In the genomic region with DNA sequence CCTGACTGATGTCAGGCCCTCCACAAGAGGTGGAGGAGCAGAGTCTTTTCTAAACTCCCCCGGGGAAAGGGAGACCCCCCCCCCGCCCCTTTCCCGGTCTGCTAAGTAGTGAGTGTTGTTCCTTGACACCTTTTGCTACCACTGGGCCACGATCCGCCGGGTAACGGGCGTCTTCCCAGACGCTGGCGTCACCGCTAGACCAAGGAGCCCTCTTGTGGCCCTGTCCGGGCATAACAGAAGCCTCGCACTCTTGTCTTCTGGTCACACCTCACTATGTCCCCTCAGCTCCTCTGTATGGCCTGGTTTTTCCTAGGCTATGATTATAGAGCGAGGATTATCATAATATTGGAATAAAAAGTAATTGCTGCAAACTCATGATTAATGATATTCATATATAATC, we compare ENCODE assay signal across 8 cellular contexts. TPM values are rescaled to one million over a fixed set of nuclear protein-coding genes. Genes with fewer than 3 reads are reported as not detected.
DNase-seq lines count a peak whose midpoint lies in the region; ATAC-seq and TF ChIP-seq lines count a peak whose summit lies in the region.
"Not testable (repeated sequence)": the region's sequence is repeated elsewhere in the genome, so short reads cannot be mapped to it uniquely, and the experiment has no call there.

No MANE protein-coding gene starts in this region.

- not testable (repeated sequence) for ATAC-seq in heart right ventricle; stimulated activated effector memory CD8-positive, alpha-beta T cell treated with anti-CD3 and anti-CD28 coated beads, Interleukin-12 subunit alpha, Interleukin-12 subunit beta, amount 100 ng/mL, for 72 hours

- H3K36me3 Mint-ChIP-seq in activated CD4-positive, alpha-beta memory T cell treated with anti-CD3 and anti-CD28 coated beads for 36 hours: peaks cover 71% of the 10 kb centered on the region
- H3K36me3 Mint-ChIP-seq in neural progenitor cell: not testable (repeated sequence)
- peaks cover 54% of the 10 kb centered on the region for H3K36me3 Mint-ChIP-seq in stimulated activated effector memory CD8-positive, alpha-beta T cell treated with anti-CD3 and anti-CD28 coated beads, Interleukin-12 subunit alpha, Interleukin-12 subunit beta, amount 100 ng/mL, for 72 hours

- H3K9me3 Mint-ChIP-seq in activated CD4-positive, alpha-beta memory T cell treated with anti-CD3 and anti-CD28 coated beads for 36 hours; neural progenitor cell; stimulated activated effector memory CD8-positive, alpha-beta T cell treated with anti-CD3 and anti-CD28 coated beads, Interleukin-12 subunit alpha, Interleukin-12 subunit beta, amount 100 ng/mL, for 72 hours: not testable (repeated sequence)

- H4K20me1 ChIP-seq in neural progenitor cell (ENCODE audit: low read depth): peaks cover 20% of the 10 kb centered on the region

- 6 to 7% methylated on average over 14 of the region's 14 CpGs for WGBS in heart right ventricle, 2 donors

- H3K4me3 Mint-ChIP-seq in activated CD4-positive, alpha-beta memory T cell treated with anti-CD3 and anti-CD28 coated beads for 36 hours: peak overlapping the region; percentile 88
- peak overlapping the region; percentile 48 for H3K4me3 Mint-ChIP-seq in neural progenitor cell
- H3K4me3 Mint-ChIP-seq in stimulated activated effector memory CD8-positive, alpha-beta T cell treated with anti-CD3 and anti-CD28 coated beads, Interleukin-12 subunit alpha, Interleukin-12 subunit beta, amount 100 ng/mL, for 72 hours: peak overlapping the region; percentile 26

- not testable (repeated sequence) for H3K27me3 Mint-ChIP-seq in activated CD4-positive, alpha-beta memory T cell treated with anti-CD3 and anti-CD28 coated beads for 36 hours; neural progenitor cell (ENCODE audit: insufficient read depth, low read depth)

- peaks cover 13% of the 10 kb centered on the region for H3K79me2 ChIP-seq in neural progenitor cell (ENCODE audit: low read depth)

- not testable (repeated sequence) for H3K27ac ChIP-seq in Peyer's patch, brain microvascular endothelial cell, neural progenitor cell
- peak overlapping the region in 3 of 10 donors; percentile 39 to 60 (median 47) for H3K27ac ChIP-seq in heart right ventricle

- H2AFZ ChIP-seq in neural progenitor cell (replicated peaks): not testable (repeated sequence)

- H3K27me3 ChIP-seq in Peyer's patch; brain microvascular endothelial cell (replicated peaks); heart right ventricle; neural progenitor cell: not testable (repeated sequence)

- intact Hi-C loops in activated CD4-positive, alpha-beta memory T cell treated with anti-CD3 and anti-CD28 coated beads for 36 hours (cut with micrococcal nuclease): loop anchor here (5.0 kb wide), 1 partner anchor 153 kb away; no protein-coding TSS in a partner anchor
- intact Hi-C loops in heart right ventricle (cut with DNase I): not testable (repeated sequence)

- H3K4me2 ChIP-seq in neural progenitor cell: not testable (repeated sequence)

- peak overlapping the region in 2 of 4 donors; percentile 23 to 31 for H3K4me3 ChIP-seq in Peyer's patch
- not testable (repeated sequence) for H3K4me3 ChIP-seq in brain microvascular endothelial cell (ENCODE audit: low read depth, low read length); neural progenitor cell
- H3K4me3 ChIP-seq in heart right ventricle: peak overlapping the region in 2 of 10 donors; percentile 17 to 31

- H3K36me3 ChIP-seq in Peyer's patch (peaks cover 0 to 25% (median 0%) of the 10 kb centered on the region in 3 donors), heart right ventricle (peaks cover 0 to 51% (median 8%) of the 10 kb centered on the region in 9 donors)
- H3K36me3 ChIP-seq in brain microvascular endothelial cell (replicated peaks); neural progenitor cell: not testable (repeated sequence)

- TF ChIP-seq CTCF in Peyer's patch (IDR thresholded peaks at IDR 0.05) (peak; percentile 33 to 76 (median 64)), brain microvascular endothelial cell (IDR thresholded peaks at IDR 0.05; ENCODE audit: low read depth, low read length, missing control alignments) (peak; percentile 75), heart right ventricle (IDR thresholded peaks at IDR 0.05) (peak; percentile 35 to 75 (median 65)), neural progenitor cell (IDR thresholded peaks at IDR 0.05) (peak; percentile 67)

- in situ Hi-C loops in brain microvascular endothelial cell (cut with HindIII; ENCODE audit: low pct_ligation_motif_present, low sequenced_read_pairs): not testable (repeated sequence)

- POLR2A ChIA-PET in activated CD4-positive, alpha-beta memory T cell treated with anti-CD3 and anti-CD28 coated beads for 36 hours (lab: Charles Lee): interaction anchor here (1.5 kb wide), 1 partner anchor 12 kb away, joined by 3 read pairs; a partner anchor contains a TSS

- peak in 8 of 14 donors; percentile 5 to 42 (median 28) for DNase-seq in C1 segment of cervical spinal cord (lab: John Stamatoyannopoulos, UW)
- peak; percentile 57 for DNase-seq in HT-29 (ENCODE audit: low spot score)
- peak; percentile 66 to 88 (median 75) for DNase-seq in Peyer's patch
- peak; percentile 86 for DNase-seq in activated CD4-positive, alpha-beta memory T cell treated with anti-CD3 and anti-CD28 coated beads for 36 hours
- DNase-seq in brain microvascular endothelial cell: peak; percentile 63
- DNase-seq in heart right ventricle: peak; percentile 67 to 71
- DNase-seq in neural progenitor cell (ENCODE audit: low spot score): peak; percentile 69
- DNase-seq in stimulated activated effector memory CD8-positive, alpha-beta T cell treated with anti-CD3 and anti-CD28 coated beads, Interleukin-12 subunit alpha, Interleukin-12 subunit beta, amount 100 ng/mL, for 72 hours (ENCODE audit: low spot score in 2 of 2): peak; percentile 36 to 81

- peak overlapping the region; percentile 79 for H3K27ac Mint-ChIP-seq in activated CD4-positive, alpha-beta memory T cell treated with anti-CD3 and anti-CD28 coated beads for 36 hours
- H3K27ac Mint-ChIP-seq in neural progenitor cell: not testable (repeated sequence)
- peak overlapping the region; percentile 34 for H3K27ac Mint-ChIP-seq in stimulated activated effector memory CD8-positive, alpha-beta T cell treated with anti-CD3 and anti-CD28 coated beads, Interleukin-12 subunit alpha, Interleukin-12 subunit beta, amount 100 ng/mL, for 72 hours

- not testable (repeated sequence) for H3K9ac ChIP-seq in neural progenitor cell

- H3F3A ChIP-seq in neural progenitor cell (ENCODE audit: low read depth): peaks cover 18% of the 10 kb centered on the region

- not testable (repeated sequence) for H3K9me3 ChIP-seq in Peyer's patch; heart right ventricle; neural progenitor cell (ENCODE audit: low read depth)

- CTCF ChIA-PET in activated CD4-positive, alpha-beta memory T cell treated with anti-CD3 and anti-CD28 coated beads for 36 hours (lab: Charles Lee): interaction anchor here (1.6 kb wide), 1 partner anchor 12 kb away, joined by 3 read pairs; a partner anchor contains a TSS

- not testable (repeated sequence) for TF ChIP-seq POLR2A in Peyer's patch (IDR thresholded peaks at IDR 0.05)

- H3K4me1 Mint-ChIP-seq in activated CD4-positive, alpha-beta memory T cell treated with anti-CD3 and anti-CD28 coated beads for 36 hours (ENCODE audit: low read depth): peaks cover 63% of the 10 kb centered on the region
- peaks cover 18% of the 10 kb centered on the region for H3K4me1 Mint-ChIP-seq in neural progenitor cell
- peaks cover 25% of the 10 kb centered on the region for H3K4me1 Mint-ChIP-seq in stimulated activated effector memory CD8-positive, alpha-beta T cell treated with anti-CD3 and anti-CD28 coated beads, Interleukin-12 subunit alpha, Interleukin-12 subunit beta, amount 100 ng/mL, for 72 hours

- H3K4me1 ChIP-seq in Peyer's patch (peaks cover 4 to 42% (median 9%) of the 10 kb centered on the region in 4 donors), heart right ventricle (peaks cover 6 to 40% (median 33%) of the 10 kb centered on the region in 9 donors)
- not testable (repeated sequence) for H3K4me1 ChIP-seq in neural progenitor cell

RNA-seq across cellular contexts. Expression of a gene that starts 12.3 kb away (rescaled TPM):
- 73.1 and 104 TPM in 2 replicates for total RNA-seq in HT-29 (2014; rRNA removed; shearing (Covaris generic))
- total RNA-seq in Peyer's patch: 10 to 100 TPM; 23.1 to 85.6 (median 56.4) TPM
- 10 to 100 TPM; 61.8 to 62.7 TPM for total RNA-seq in activated CD4-positive, alpha-beta memory T cell treated with anti-CD3 and anti-CD28 coated beads for 36 hours
- total RNA-seq in heart right ventricle: 10 to 100 TPM in 6 of 10 donors, 1 to 10 TPM in 4; 8.5 to 22.4 (median 11.7) TPM
- 10 to 100 TPM in 1 of 2 donors, 1 to 10 TPM in 1; 8.7 to 11.7 TPM for polyA plus RNA-seq in heart right ventricle
- 21.6 and 34.5 TPM in 2 replicates for total RNA-seq in neural progenitor cell (ENCODE audit: low replicate concordance)

RNA-seq across cellular contexts. Expression of a gene that starts 50.0 kb away (rescaled TPM):
- total RNA-seq in HT-29 (2014; rRNA removed; shearing (Covaris generic)): 0.23 and 2.6 TPM in 2 replicates
- 1 to 10 TPM in 2 of 4 donors, not detected in 2; 1.2 TPM for total RNA-seq in Peyer's patch
- total RNA-seq in activated CD4-positive, alpha-beta memory T cell treated with anti-CD3 and anti-CD28 coated beads for 36 hours: 1 to 10 TPM; 1.6 to 2.4 TPM
- total RNA-seq in heart right ventricle: under 1 TPM in 9 of 10 donors, not detected in 1; 0.11 to 0.75 (median 0.40) TPM
- under 1 TPM; 0.46 to 0.66 TPM for polyA plus RNA-seq in heart right ventricle
- total RNA-seq in neural progenitor cell (ENCODE audit: low replicate concordance): 1.8 and 5.1 TPM in 2 replicates

Comparison
In these comparisons a context has a peak if more than half of its experiments do, and no peak if none do; other contexts are left out.
1. DNase-seq: peak in every context shown above with its lines; median percentile 86 in activated CD4-positive, alpha-beta memory T cell treated with anti-CD3 and anti-CD28 coated beads for 36 hours; 75 in Peyer's patch; 69 in heart right ventricle; 69 in neural progenitor cell; 63 in brain microvascular endothelial cell; 58 in stimulated activated effector memory CD8-positive, alpha-beta T cell treated with anti-CD3 and anti-CD28 coated beads, Interleukin-12 subunit alpha, Interleukin-12 subunit beta, amount 100 ng/mL, for 72 hours; 57 in HT-29; 28 in C1 segment of cervical spinal cord.
2. H3K4me3 Mint-ChIP-seq: peak in every context shown above with its lines; median percentile 88 in activated CD4-positive, alpha-beta memory T cell treated with anti-CD3 and anti-CD28 coated beads for 36 hours; 48 in neural progenitor cell; 26 in stimulated activated effector memory CD8-positive, alpha-beta T cell treated with anti-CD3 and anti-CD28 coated beads, Interleukin-12 subunit alpha, Interleukin-12 subunit beta, amount 100 ng/mL, for 72 hours.